1 cellular context compared by ENCODE assay signal in genomic region chr7:92075455-92076158, GRCh38.
TF ChIP-seq lines count a peak whose summit lies in the region.

No MANE protein-coding gene starts in this region.

TF ChIP-seq in WTC11, 78 proteins besides CTCF, POLR2A, EP300 and RAD21 (continued from another document):
- TF ChIP-seq TP53 (CRISPR knock-in tag; IDR thresholded peaks at IDR 0.05) (no peak), GABPB1 (CRISPR knock-in tag; IDR thresholded peaks at IDR 0.05) (no peak), ZNF396 (CRISPR knock-in tag; IDR thresholded peaks at IDR 0.05; ENCODE audit: borderline replicate concordance) (no peak), JAZF1 (CRISPR knock-in tag; IDR thresholded peaks at IDR 0.05) (no peak)
